Comparison of ENCODE assay signal across 8 cellular contexts in genomic region chr4:125317526-125317880, GRCh38. TPM values are rescaled to one million over a fixed set of nuclear protein-coding genes. Genes with fewer than 3 reads are reported as not detected.
DNase-seq lines count a peak whose midpoint lies in the region; ATAC-seq, FAIRE-seq and TF ChIP-seq lines count a peak whose summit lies in the region.

No MANE protein-coding gene starts in this region.

- peak overlapping the region; percentile 95 for H3K9ac ChIP-seq in astrocyte (ENCODE audit: low read length)

- H3K79me2 ChIP-seq in astrocyte (ENCODE audit: insufficient read depth, low read length), result no peaks in the 10 kb centered on the region

- no peaks in the 10 kb centered on the region for H3K36me3 ChIP-seq in astrocyte (ENCODE audit: insufficient read depth, low read length)

- TF ChIP-seq CTCF in astrocyte (IDR thresholded peaks at IDR 0.05; ENCODE audit: insufficient read depth, low read depth, low read length), result peak; percentile 43

- no peak for FAIRE-seq in astrocyte (lab: Jason Lieb, UNC)

- H3K27me3 ChIP-seq in astrocyte (ENCODE audit: insufficient read depth, low read length), result no peaks in the 10 kb centered on the region

- no peaks in the 10 kb centered on the region for H3K9me3 Mint-ChIP-seq in activated CD4-positive, alpha-beta T cell treated with anti-CD3 and anti-CD28 coated beads, Interleukin-2, amount 10 ng/mL, durations not matched to agents 24 days and 14 days
- peaks cover 8% of the 10 kb centered on the region for H3K9me3 Mint-ChIP-seq in astrocyte (ENCODE audit: unreplicated experiment)

- H3K27ac Mint-ChIP-seq in activated CD4-positive, alpha-beta T cell treated with anti-CD3 and anti-CD28 coated beads, Interleukin-2, amount 10 ng/mL, durations not matched to agents 24 days and 14 days, result no peak overlapping the region
- H3K27ac Mint-ChIP-seq in astrocyte (ENCODE audit: unreplicated experiment), result no peak overlapping the region

- intact Hi-C loops in activated CD4-positive, alpha-beta T cell treated with anti-CD3 and anti-CD28 coated beads, Interleukin-2, amount 10 ng/mL, durations not matched to agents 24 days and 14 days (cut with micrococcal nuclease), result no loop called here

- H3K4me3 ChIP-seq in astrocyte (ENCODE audit: insufficient read depth, low read depth, low read length) (peak overlapping the region; percentile 92), skin epidermis (peak overlapping the region; percentile 44 to 76 (median 62))

- peaks cover 7% of the 10 kb centered on the region for H4K20me1 ChIP-seq in astrocyte (ENCODE audit: insufficient read depth, low read length)

- H3K36me3 Mint-ChIP-seq in activated CD4-positive, alpha-beta T cell treated with anti-CD3 and anti-CD28 coated beads, Interleukin-2, amount 10 ng/mL, durations not matched to agents 24 days and 14 days (ENCODE audit: low read depth), result no peaks in the 10 kb centered on the region
- peaks cover 8% of the 10 kb centered on the region for H3K36me3 Mint-ChIP-seq in astrocyte (ENCODE audit: low read depth, unreplicated experiment)

- H3K9me3 ChIP-seq in astrocyte (ENCODE audit: insufficient read depth, low read depth, low read length), result no peaks in the 10 kb centered on the region

- peak overlapping the region; percentile 100 for H2AFZ ChIP-seq in astrocyte (ENCODE audit: low read depth, low read length)

- H3K4me2 ChIP-seq in astrocyte (ENCODE audit: low read length), result peak overlapping the region; percentile 98

- H3K4me3 Mint-ChIP-seq in activated CD4-positive, alpha-beta T cell treated with anti-CD3 and anti-CD28 coated beads, Interleukin-2, amount 10 ng/mL, durations not matched to agents 24 days and 14 days, result peak overlapping the region; percentile 30
- peak overlapping the region; percentile 98 for H3K4me3 Mint-ChIP-seq in astrocyte (ENCODE audit: unreplicated experiment)

- no peak for DNase-seq in activated CD4-positive, alpha-beta T cell treated with anti-CD3 and anti-CD28 coated beads, Interleukin-2, amount 10 ng/mL, durations not matched to agents 24 days and 14 days
- no peak for DNase-seq in activated CD4-positive, alpha-beta T cell treated with anti-CD3 and anti-CD28 coated beads for 4 hours
- peak; percentile 33 for DNase-seq in astrocyte (ENCODE audit: low read depth)
- DNase-seq in iPS-NIHi11 (ENCODE audit: low spot score), result peak; percentile 29
- no peak for DNase-seq in NOMO-1 (lab: John Stamatoyannopoulos, UW; ENCODE audit: unreplicated experiment in 2 of 2)
- DNase-seq in NK-92 (lab: John Stamatoyannopoulos, UW; ENCODE audit: unreplicated experiment), result no peak

- H3K27me3 Mint-ChIP-seq in activated CD4-positive, alpha-beta T cell treated with anti-CD3 and anti-CD28 coated beads, Interleukin-2, amount 10 ng/mL, durations not matched to agents 24 days and 14 days, result peaks cover 53% of the 10 kb centered on the region
- peaks cover 9% of the 10 kb centered on the region for H3K27me3 Mint-ChIP-seq in astrocyte (ENCODE audit: low read depth, unreplicated experiment)

- H3K27ac ChIP-seq in astrocyte (ENCODE audit: low read depth, low read length) (no peak overlapping the region), skin epidermis (peak overlapping the region in 7 of 21 experiments; percentile 1 to 90 (median 63))

- ATAC-seq in GM18498 (IDR thresholded peaks at IDR 0.05; ENCODE audit: unreplicated experiment), result no peak

- H3K4me1 ChIP-seq in astrocyte (ENCODE audit: insufficient read depth, low read length), result peaks cover 31% of the 10 kb centered on the region

- H3K4me1 Mint-ChIP-seq in activated CD4-positive, alpha-beta T cell treated with anti-CD3 and anti-CD28 coated beads, Interleukin-2, amount 10 ng/mL, durations not matched to agents 24 days and 14 days, result peaks cover 18% of the 10 kb centered on the region
- peaks cover 21% of the 10 kb centered on the region for H3K4me1 Mint-ChIP-seq in astrocyte (ENCODE audit: low read depth, unreplicated experiment)

RNA-seq across cellular contexts. Expression of gene FAT4, which starts 2.7 kb away (rescaled TPM):
- not detected in 2 replicates for total RNA-seq in activated CD4-positive, alpha-beta T cell treated with anti-CD3 and anti-CD28 coated beads, Interleukin-2, amount 10 ng/mL, durations not matched to agents 24 days and 14 days
- total RNA-seq in astrocyte, result 7.4 and 8.0 TPM in 2 replicates

Comparison
In these comparisons a context has a peak if more than half of its experiments do, and no peak if none do; other contexts are left out.
1. DNase-seq: peak in astrocyte (single experiment) and iPS-NIHi11 (single experiment); none in activated CD4-positive, alpha-beta T cell treated with anti-CD3 and anti-CD28 coated beads, Interleukin-2, amount 10 ng/mL, durations not matched to agents 24 days and 14 days (single experiment), activated CD4-positive, alpha-beta T cell treated with anti-CD3 and anti-CD28 coated beads for 4 hours (0 of 2), NOMO-1 (0 of 2) and NK-92 (single experiment).